2 cellular contexts compared by ENCODE assay signal in genomic region chr14:52077261-52077984, GRCh38.
TF ChIP-seq lines count a peak whose summit lies in the region.

No MANE protein-coding gene starts in this region.

TF ChIP-seq in IMR-90, 13 proteins besides CTCF, POLR2A, EP300 and RAD21:
- no peak for TF ChIP-seq MAFK (IDR thresholded peaks at IDR 0.05; ENCODE audit: low read depth, low read length)
- peak; percentile 9; the same call in 1 of the 2 replicates for TF ChIP-seq SMC3 (IDR thresholded peaks at IDR 0.05; ENCODE audit: low read depth, low read length)

TF ChIP-seq in endothelial cell of umbilical vein, 7 proteins besides CTCF, POLR2A, EP300 and RAD21:
- TF ChIP-seq MAX (IDR thresholded peaks at IDR 0.05; ENCODE audit: insufficient read depth, insufficient read length) (no peak), POLR2AphosphoS5 (IDR thresholded peaks at IDR 0.05; ENCODE audit: insufficient read depth, low read depth, low read length) (no peak), EZH2 (IDR thresholded peaks at IDR 0.05; ENCODE audit: borderline replicate concordance, low read depth, low read length, severe bottlenecking) (no peak), MYC (IDR thresholded peaks at IDR 0.05; ENCODE audit: low read depth, low read length) (no peak), JUN (IDR thresholded peaks at IDR 0.05; ENCODE audit: borderline replicate concordance, insufficient read depth, insufficient read length, low read depth) (no peak), GATA2 (IDR thresholded peaks at IDR 0.05; ENCODE audit: insufficient read depth, insufficient read length, low read depth, low read length) (no peak)
